In genomic region chr5:160260006-160260775, GRCh38 we compare ENCODE assay signal across 1 cellular context.
TF ChIP-seq lines count a peak whose summit lies in the region.

No MANE protein-coding gene starts in this region.

TF ChIP-seq in HepG2, 621 proteins besides CTCF, POLR2A, EP300 and RAD21:
- TF ChIP-seq SNAI1 (CRISPR knock-in tag; IDR thresholded peaks at IDR 0.05; ENCODE audit: borderline replicate concordance) = no peak
- TF ChIP-seq PAX8 (CRISPR knock-in tag; IDR thresholded peaks at IDR 0.05; ENCODE audit: borderline replicate concordance) = no peak
- TF ChIP-seq TFE3 (CRISPR knock-in tag; IDR thresholded peaks at IDR 0.05) = no peak
- TF ChIP-seq, protein P1, sequence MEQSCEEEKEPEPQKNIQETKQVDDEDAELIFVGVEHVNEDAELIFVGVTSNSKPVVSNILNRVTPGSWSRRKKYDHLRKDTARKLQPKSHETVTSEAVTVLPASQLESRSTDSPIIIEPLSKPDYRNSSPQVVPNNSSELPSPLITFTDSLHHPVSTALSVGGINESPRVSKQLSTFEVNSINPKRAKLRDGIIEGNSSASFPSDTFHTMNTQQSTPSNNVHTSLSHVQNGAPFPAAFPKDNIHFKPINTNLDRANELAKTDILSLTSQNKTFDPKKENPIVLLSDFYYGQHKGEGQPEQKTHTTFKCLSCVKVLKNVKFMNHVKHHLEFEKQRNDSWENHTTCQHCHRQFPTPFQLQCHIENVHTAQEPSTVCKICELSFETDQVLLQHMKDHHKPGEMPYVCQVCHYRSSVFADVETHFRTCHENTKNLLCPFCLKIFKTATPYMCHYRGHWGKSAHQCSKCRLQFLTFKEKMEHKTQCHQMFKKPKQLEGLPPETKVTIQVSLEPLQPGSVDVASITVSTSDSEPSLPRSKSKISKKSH (CRISPR knock-in tag; IDR thresholded peaks at IDR 0.05; ENCODE audit: borderline replicate concordance) = no peak
- TF ChIP-seq TRIM24 (CRISPR knock-in tag; IDR thresholded peaks at IDR 0.05) = no peak
- TF ChIP-seq, protein P2, sequence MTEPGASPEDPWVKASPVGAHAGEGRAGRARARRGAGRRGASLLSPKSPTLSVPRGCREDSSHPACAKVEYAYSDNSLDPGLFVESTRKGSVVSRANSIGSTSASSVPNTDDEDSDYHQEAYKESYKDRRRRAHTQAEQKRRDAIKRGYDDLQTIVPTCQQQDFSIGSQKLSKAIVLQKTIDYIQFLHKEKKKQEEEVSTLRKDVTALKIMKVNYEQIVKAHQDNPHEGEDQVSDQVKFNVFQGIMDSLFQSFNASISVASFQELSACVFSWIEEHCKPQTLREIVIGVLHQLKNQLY (CRISPR knock-in tag; IDR thresholded peaks at IDR 0.05) = no peak
- no peak for TF ChIP-seq PHF21A (CRISPR knock-in tag; IDR thresholded peaks at IDR 0.05)
